In genomic region chr19:51327066-51327985, GRCh38 we compare ENCODE assay signal across 8 cellular contexts. TPM values are rescaled to one million over a fixed set of nuclear protein-coding genes. Genes with fewer than 3 reads are reported as not detected.
DNase-seq lines count a peak whose midpoint lies in the region; ATAC-seq and TF ChIP-seq lines count a peak whose summit lies in the region.

No MANE protein-coding gene starts in this region.

- peaks cover 0 to 8% of the 10 kb centered on the region in 2 donors for H3K4me1 ChIP-seq in breast epithelium

- TF ChIP-seq CTCF in breast epithelium (IDR thresholded peaks at IDR 0.05) (no peak), MCF 10A (IDR thresholded peaks at IDR 0.05; ENCODE audit: unreplicated experiment) (no peak), fibroblast of mammary gland (conservative IDR thresholded peaks at IDR 0.05; ENCODE audit: control insufficient read depth, insufficient read depth, low read depth, low read length) (peak; percentile 1), retinal pigment epithelial cell (conservative IDR thresholded peaks at IDR 0.05; ENCODE audit: low read depth, low read length) (peak; percentile 13)
- peak; percentile 4 for TF ChIP-seq CTCF in activated CD8-positive, alpha-beta T cell treated with anti-CD3 and anti-CD28 coated beads for 36 hours (IDR thresholded peaks at IDR 0.05)

- no TSS peak for BruUV-seq in MCF 10A (replicated peaks; lab: Mats Ljungman, UMichigan)

- no peak overlapping the region for H3K27ac ChIP-seq in breast epithelium

- H3K9me3 ChIP-seq in breast epithelium: no peaks in the 10 kb centered on the region

- no peak overlapping the region for H3K27ac Mint-ChIP-seq in MCF 10A (ENCODE audit: low read depth, unreplicated experiment)
- no peak overlapping the region for H3K27ac Mint-ChIP-seq in activated CD8-positive, alpha-beta T cell treated with anti-CD3 and anti-CD28 coated beads for 36 hours

- H3K4me3 Mint-ChIP-seq in MCF 10A (ENCODE audit: unreplicated experiment): no peak overlapping the region
- peak overlapping the region; percentile 58 for H3K4me3 Mint-ChIP-seq in activated CD8-positive, alpha-beta T cell treated with anti-CD3 and anti-CD28 coated beads for 36 hours

- no peaks in the 10 kb centered on the region for H3K27me3 Mint-ChIP-seq in MCF 10A (ENCODE audit: insufficient read depth, unreplicated experiment)
- H3K27me3 Mint-ChIP-seq in activated CD8-positive, alpha-beta T cell treated with anti-CD3 and anti-CD28 coated beads for 36 hours: peaks cover 58% of the 10 kb centered on the region

- intact Hi-C loops in breast epithelium (cut with DNase I; ENCODE audit: low total_unique reads) (no loop called here), MCF 10A (cut with micrococcal nuclease) (no loop called here)
- intact Hi-C loops in activated CD8-positive, alpha-beta T cell treated with anti-CD3 and anti-CD28 coated beads for 36 hours (cut with micrococcal nuclease): no loop called here

- H3K36me3 ChIP-seq in breast epithelium: no peaks in the 10 kb centered on the region

- H3K4me3 ChIP-seq in breast epithelium (peak overlapping the region in 2 of 3 donors; percentile 15 to 58), fibroblast of mammary gland (ENCODE audit: control insufficient read depth, low read depth, low read length) (peak overlapping the region; percentile 16), retinal pigment epithelial cell (ENCODE audit: low read length) (peak overlapping the region; percentile 10)

- DNase-seq in breast epithelium (ENCODE audit: low spot score in 2 of 2) (peak in 1 of 2 donors; percentile 50), MCF 10A (ENCODE audit: unreplicated experiment) (no peak), fibroblast of mammary gland (ENCODE audit: low read depth) (peak; percentile 51), retinal pigment epithelial cell (ENCODE audit: low read depth) (no peak), medulla oblongata (ENCODE audit: extremely low spot score) (no peak), NCI-H2029 treated with DMSO at 0.1 percent for 48 hours (lab: John Stamatoyannopoulos, UW) (no peak)
- DNase-seq in activated CD8-positive, alpha-beta T cell treated with anti-CD3 and anti-CD28 coated beads for 36 hours: peak; percentile 80

- POLR2A ChIA-PET in MCF 10A (lab: Yijun Ruan, JAX): interaction anchor here (0.7 kb wide), 1 partner anchor 472 kb away, joined by 3 read pairs; no protein-coding TSS in a partner anchor
- POLR2A ChIA-PET in activated CD8-positive, alpha-beta T cell treated with anti-CD3 and anti-CD28 coated beads for 36 hours (lab: Charles Lee): no interaction called here

- peaks cover 6 to 75% of the 10 kb centered on the region in 2 donors for H3K27me3 ChIP-seq in breast epithelium

- no peak for TF ChIP-seq POLR2A in breast epithelium (IDR thresholded peaks at IDR 0.05)

- peaks cover 15% of the 10 kb centered on the region for H3K36me3 Mint-ChIP-seq in MCF 10A (ENCODE audit: insufficient read depth, unreplicated experiment)
- peaks cover 11% of the 10 kb centered on the region for H3K36me3 Mint-ChIP-seq in activated CD8-positive, alpha-beta T cell treated with anti-CD3 and anti-CD28 coated beads for 36 hours (ENCODE audit: low read depth)

- CTCF ChIA-PET in MCF 10A (lab: Yijun Ruan, JAX): interaction anchor here (0.7 to 1.5 kb wide), 2 partner anchors 11 to 429 kb away, joined by 4 to 8 read pairs; no protein-coding TSS in a partner anchor
- CTCF ChIA-PET in activated CD8-positive, alpha-beta T cell treated with anti-CD3 and anti-CD28 coated beads for 36 hours (lab: Charles Lee): no interaction called here

- peaks cover 48% of the 10 kb centered on the region for H3K9me3 Mint-ChIP-seq in MCF 10A (ENCODE audit: unreplicated experiment)
- no peaks in the 10 kb centered on the region for H3K9me3 Mint-ChIP-seq in activated CD8-positive, alpha-beta T cell treated with anti-CD3 and anti-CD28 coated beads for 36 hours

- H3K4me1 Mint-ChIP-seq in MCF 10A (ENCODE audit: insufficient read depth, unreplicated experiment): no peaks in the 10 kb centered on the region
- peaks cover 9% of the 10 kb centered on the region for H3K4me1 Mint-ChIP-seq in activated CD8-positive, alpha-beta T cell treated with anti-CD3 and anti-CD28 coated beads for 36 hours (ENCODE audit: low read depth)

- ATAC-seq in activated CD8-positive, alpha-beta T cell treated with anti-CD3 and anti-CD28 coated beads for 36 hours: peak; percentile 92
- ATAC-seq in GM21723 (IDR thresholded peaks at IDR 0.05; ENCODE audit: unreplicated experiment): no peak

RNA-seq across cellular contexts. Expression of gene VSIG10L, which starts 14.6 kb away (rescaled TPM):
- total RNA-seq in breast epithelium: 1 to 10 TPM; 1.3 to 1.8 (median 1.8) TPM
- 0.58 and 0.74 TPM in 2 replicates for total RNA-seq in MCF 10A (2022)
- total RNA-seq in activated CD8-positive, alpha-beta T cell treated with anti-CD3 and anti-CD28 coated beads for 36 hours: 1 to 10 TPM; 3.6 to 3.7 TPM

RNA-seq across cellular contexts. Expression of gene IGLON5, which starts 15.9 kb away (rescaled TPM):
- under 1 TPM in 1 of 3 donors, not detected in 2; 0.66 TPM for total RNA-seq in breast epithelium
- not detected in 2 replicates for total RNA-seq in MCF 10A (2022)
- under 1 TPM; 0.16 to 0.23 TPM for total RNA-seq in activated CD8-positive, alpha-beta T cell treated with anti-CD3 and anti-CD28 coated beads for 36 hours

RNA-seq across cellular contexts. Expression of gene ETFB, which starts 38.9 kb away (rescaled TPM):
- total RNA-seq in breast epithelium (100 to 1,000 TPM in 1 of 3 donors, 10 to 100 TPM in 2; 60.7 to 214 (median 88.5) TPM), MCF 10A (2022) (109 and 114 TPM in 2 replicates)
- 100 to 1,000 TPM; 151 to 162 TPM for total RNA-seq in activated CD8-positive, alpha-beta T cell treated with anti-CD3 and anti-CD28 coated beads for 36 hours

RNA-seq across cellular contexts. Expression of gene CLDND2, which starts 41.5 kb away (rescaled TPM):
- not detected for total RNA-seq in breast epithelium
- total RNA-seq in MCF 10A (2022): 0.79 TPM in 1 of 2 replicates, not detected in the other
- 1 to 10 TPM; 5.0 to 5.4 TPM for total RNA-seq in activated CD8-positive, alpha-beta T cell treated with anti-CD3 and anti-CD28 coated beads for 36 hours

RNA-seq across cellular contexts. Expression of gene NKG7, which starts 45.1 kb away (rescaled TPM):
- 1 to 10 TPM in 1 of 3 donors, not detected in 2; 2.1 TPM for total RNA-seq in breast epithelium
- total RNA-seq in MCF 10A (2022): not detected in 2 replicates
- 100 to 1,000 TPM; 258 to 283 TPM for total RNA-seq in activated CD8-positive, alpha-beta T cell treated with anti-CD3 and anti-CD28 coated beads for 36 hours

Comparison
In these comparisons a context has a peak if more than half of its experiments do, and no peak if none do; other contexts are left out.
1. DNase-seq: peak in activated CD8-positive, alpha-beta T cell treated with anti-CD3 and anti-CD28 coated beads for 36 hours (single experiment) and fibroblast of mammary gland (single experiment); none in MCF 10A (single experiment), retinal pigment epithelial cell (single experiment), medulla oblongata (single experiment) and NCI-H2029 treated with DMSO at 0.1 percent for 48 hours (single experiment).
2. CTCF ChIP-seq: peak in activated CD8-positive, alpha-beta T cell treated with anti-CD3 and anti-CD28 coated beads for 36 hours (single experiment), fibroblast of mammary gland (single experiment) and retinal pigment epithelial cell (single experiment); none in breast epithelium (0 of 3) and MCF 10A (single experiment).
3. Peak in every context shown above with its lines, with median percentiles within 50 percentile points of each other: H3K4me3 ChIP-seq.